8 cellular contexts compared by ENCODE assay signal in genomic region chr20:54207743-54208491, GRCh38. TPM values are rescaled to one million over a fixed set of nuclear protein-coding genes. Genes with fewer than 3 reads are reported as not detected.
DNase-seq lines count a peak whose midpoint lies in the region; ATAC-seq and TF ChIP-seq lines count a peak whose summit lies in the region.

Gene PFDN4, plus strand, starts transcription at chr20:54208087. Its CDS starts 14 bp downstream, at chr20:54208101.

- intact Hi-C loops in posterior cingulate gyrus (cut with DNase I) = loop anchor here (10.0 kb wide), 1 partner anchor 293 kb away; no protein-coding TSS in a partner anchor

- peaks cover 23% of the 10 kb centered on the region for H3K36me3 Mint-ChIP-seq in type B pancreatic cell

- no peaks in the 10 kb centered on the region for H3K9me3 Mint-ChIP-seq in type B pancreatic cell

- peaks cover 10% of the 10 kb centered on the region for H3K4me1 ChIP-seq in cardiac muscle cell (ENCODE audit: low read depth)

- H3K4me3 ChIP-seq in cardiac muscle cell = peak within 1 kb of the TSS; percentile 92

- peak within 1 kb of the TSS; percentile 100 for H3K27ac ChIP-seq in cardiac muscle cell

- H3K36me3 ChIP-seq in cardiac muscle cell = no peaks in the 10 kb centered on the region

- peak within 1 kb of the TSS; percentile 99 for H3K4me3 Mint-ChIP-seq in type B pancreatic cell

- H3K27ac Mint-ChIP-seq in type B pancreatic cell = peak within 1 kb of the TSS; percentile 100

- H3K27me3 Mint-ChIP-seq in type B pancreatic cell = no peaks in the 10 kb centered on the region

- peak; percentile 61 for DNase-seq in NCI-H1092 (lab: John Stamatoyannopoulos, UW)
- peak; percentile 52 to 89 for DNase-seq in SW 1271 (lab: John Stamatoyannopoulos, UW)
- peak; percentile 59 for DNase-seq in activated naive CD8-positive, alpha-beta T cell treated with anti-CD3 and anti-CD28 coated beads, Interleukin-2, amount 50 U/mL, for 16 hours (ENCODE audit: low read depth, low spot score)
- peak; percentile 88 to 92 for DNase-seq in cardiac muscle cell (ENCODE audit: low read depth in 1 of 2, low spot score in 1 of 2)
- DNase-seq in posterior cingulate gyrus = peak; percentile 64 to 97 (median 78)
- DNase-seq in type B pancreatic cell (ENCODE audit: extremely low spot score, unreplicated experiment) = peak; percentile 89

- no peaks in the 10 kb centered on the region for H3K27me3 ChIP-seq in cardiac muscle cell

- H3K9me3 ChIP-seq in cardiac muscle cell (ENCODE audit: low read depth) = no peaks in the 10 kb centered on the region

- peaks cover 27% of the 10 kb centered on the region for H3K4me1 Mint-ChIP-seq in type B pancreatic cell (ENCODE audit: unreplicated experiment)

- peak; percentile 90 for TF ChIP-seq CTCF in GM12874 (IDR thresholded peaks at IDR 0.05; ENCODE audit: insufficient read depth, low read depth, low read length)
- TF ChIP-seq CTCF in cardiac muscle cell (IDR thresholded peaks at IDR 0.05; ENCODE audit: low read depth, low read length) = peak; percentile 94
- peak; percentile 79 for TF ChIP-seq CTCF in type B pancreatic cell (conservative IDR thresholded peaks at IDR 0.05)

- peak; percentile 96 for ATAC-seq in HG02623 (IDR thresholded peaks at IDR 0.05; ENCODE audit: unreplicated experiment)

RNA-seq across cellular contexts. Expression of gene PFDN4, which starts in this region (rescaled TPM):
- total RNA-seq in cardiac muscle cell (75.5 and 92.9 TPM in 2 replicates), type B pancreatic cell (ENCODE audit: low replicate concordance) (19.3 and 28.4 TPM in 2 replicates)
- 56.9 and 72.0 TPM in 2 replicates for polyA plus RNA-seq in cardiac muscle cell

Comparison
In these comparisons a context has a peak if more than half of its experiments do, and no peak if none do; other contexts are left out.
1. Peak in every context shown above with its lines: DNase-seq, ATAC-seq, H3K4me3 ChIP-seq and H3K27ac ChIP-seq.